In genomic region chr20:61978491-61978890, GRCh38 we compare ENCODE assay signal across 28 cellular contexts.
"Had no signal": no experiment of that assay in that cellular context is flagged by ENCODE, and none has a peak within 500 bp of the region (broad histone marks: within the 10 kb centered on the region; RNA-seq: fewer than 3 reads in every experiment).

No MANE protein-coding gene starts in this region.

- ATAC-seq: activated CD4-positive, CD25-positive, alpha-beta regulatory T cell treated with anti-CD3 and anti-CD28 coated beads, Interleukin-2, amount 50 U/mL, for 24 hours; activated CD8-positive, alpha-beta memory T cell treated with anti-CD3 and anti-CD28 coated beads, Interleukin-2, amount 10 ng/mL, durations not matched to agents 7 days and 5 days; activated CD8-positive, alpha-beta T cell treated with anti-CD3 and anti-CD28 coated beads, Interleukin-2, amount 10 ng/mL, durations not matched to agents 7 days and 5 days; activated naive CD8-positive, alpha-beta T cell treated with anti-CD3 and anti-CD28 coated beads, Interleukin-2, amount 50 U/mL, for 24 hours; body of pancreas; esophagus mucosa; T-helper 17 cell had no signal

- DNase-seq: activated B cell treated with CpG ODN at 0.5 μM for 24 hours; activated CD4-positive, alpha-beta memory T cell treated with anti-CD3 and anti-CD28 coated beads for 36 hours; activated CD4-positive, alpha-beta T cell treated with anti-CD3 and anti-CD28 coated beads, Interleukin-2, amount 10 ng/mL, durations not matched to agents 24 days and 14 days; activated CD8-positive, alpha-beta memory T cell treated with anti-CD3 and anti-CD28 coated beads, Interleukin-2, amount 10 ng/mL, durations not matched to agents 7 days and 5 days; activated CD8-positive, alpha-beta memory T cell treated with anti-CD3 and anti-CD28 coated beads, Interleukin-2, amount 50 U/mL, for 4 hours; activated CD8-positive, alpha-beta T cell treated with anti-CD3 and anti-CD28 coated beads, Interleukin-2, amount 10 ng/mL, durations not matched to agents 7 days and 5 days; activated gamma-delta T cell treated with Interleukin-2 at 50 U/mL for 16 hours; activated naive CD4-positive, alpha-beta T cell treated with anti-CD3 and anti-CD28 coated beads for 36 hours; activated naive CD8-positive, alpha-beta T cell treated with anti-CD3 and anti-CD28 coated beads for 36 hours; activated naive CD8-positive, alpha-beta T cell treated with anti-CD3 and anti-CD28 coated beads, Interleukin-2, amount 50 U/mL, for 24 hours; activated T-cell treated with anti-CD3 and anti-CD28 coated beads, Interleukin-2, amount 50 U/mL, for 1 hour; activated T-cell treated with anti-CD3 and anti-CD28 coated beads, Interleukin-2, amount 50 U/mL, for 48 hours; adrenal gland; amygdala; body of pancreas; central memory CD4-positive, alpha-beta T cell; cerebellar nuclear complex; dorsolateral prefrontal cortex; effector memory CD4-positive, alpha-beta T cell; endodermal cell; foreskin fibroblast; T-helper 1 cell; T-helper 17 cell; T1000; WERI-Rb-1 had no signal

- H3K4me3 ChIP-seq: adrenal gland, body of pancreas, coronary artery, dorsolateral prefrontal cortex had no signal

- H3K27ac ChIP-seq: adrenal gland, body of pancreas, coronary artery, dorsolateral prefrontal cortex, WERI-Rb-1 had no signal

- H3K27me3 ChIP-seq: adrenal gland, body of pancreas, dorsolateral prefrontal cortex had no signal

- H3K4me1 ChIP-seq: adrenal gland, body of pancreas had no signal

- H3K9me3 ChIP-seq: adrenal gland, body of pancreas had no signal
